27 cellular contexts compared by ENCODE assay signal in genomic region chr21:14712121-14712520, GRCh38.
DNase-seq lines count a peak whose midpoint lies in the region; ATAC-seq and TF ChIP-seq lines count a peak whose summit lies in the region.
"Had no signal": no experiment of that assay in that cellular context is flagged by ENCODE, and none has a peak within 500 bp of the region (broad histone marks: within the 10 kb centered on the region; RNA-seq: fewer than 3 reads in every experiment).

No MANE protein-coding gene starts in this region.

- peak overlapping the region; percentile 1 for H3K4me3 Mint-ChIP-seq in type B pancreatic cell
- H3K4me3 Mint-ChIP-seq: activated CD4-positive, alpha-beta memory T cell treated with anti-CD3 and anti-CD28 coated beads for 36 hours; activated T-cell treated with anti-CD3 and anti-CD28 coated beads, Interleukin-2, amount 50 U/mL, for 72 hours; naive thymus-derived CD8-positive, alpha-beta T cell; stimulated activated memory B cell treated with anti-CD40 and anti-IgM and Interleukin-4, amounts not matched to agents 10 μg/mL and 1 μg/mL and 100 μg/mL, for 72 hours had no signal

- no peaks in the 10 kb centered on the region for H3K4me1 Mint-ChIP-seq in type B pancreatic cell (ENCODE audit: unreplicated experiment)
- H3K4me1 Mint-ChIP-seq: naive thymus-derived CD8-positive, alpha-beta T cell had no signal

- no peaks in the 10 kb centered on the region for H3K36me3 Mint-ChIP-seq in type B pancreatic cell

- no peaks in the 10 kb centered on the region for H3K27me3 Mint-ChIP-seq in type B pancreatic cell
- H3K27me3 Mint-ChIP-seq: activated CD4-positive, alpha-beta memory T cell treated with anti-CD3 and anti-CD28 coated beads for 36 hours; naive thymus-derived CD8-positive, alpha-beta T cell; stimulated activated memory B cell treated with anti-CD40 and anti-IgM and Interleukin-4, amounts not matched to agents 10 μg/mL and 1 μg/mL and 100 μg/mL, for 72 hours had no signal

- H3K9me3 Mint-ChIP-seq in type B pancreatic cell, result peaks cover 25% of the 10 kb centered on the region

- H3K4me3 ChIP-seq in choroid plexus epithelial cell (ENCODE audit: low read depth, low read length), result no peak overlapping the region
- H3K4me3 ChIP-seq: BLaER1 treated with 17β-estradiol and CSF1 and Interleukin-3, amounts not matched to agents 10 nM and 100 nM; body of pancreas; psoas muscle; upper lobe of right lung had no signal

- H3K27ac Mint-ChIP-seq in type B pancreatic cell, result peak overlapping the region; percentile 27
- H3K27ac Mint-ChIP-seq: activated CD4-positive, alpha-beta memory T cell treated with anti-CD3 and anti-CD28 coated beads for 36 hours; activated T-cell treated with anti-CD3 and anti-CD28 coated beads, Interleukin-2, amount 50 U/mL, for 72 hours; naive thymus-derived CD8-positive, alpha-beta T cell; stimulated activated memory B cell treated with anti-CD40 and anti-IgM and Interleukin-4, amounts not matched to agents 10 μg/mL and 1 μg/mL and 100 μg/mL, for 72 hours had no signal

- POLR2A ChIA-PET in GM10248 (lab: Yijun Ruan, JAX), result no interaction called here

- peak; percentile 18 for DNase-seq in RPMI7951 (ENCODE audit: low read depth)
- DNase-seq in choroid plexus epithelial cell (ENCODE audit: low read depth), result peak; percentile 92
- DNase-seq in iris pigment epithelial cell (ENCODE audit: low read depth), result peak; percentile 29
- DNase-seq in type B pancreatic cell (ENCODE audit: extremely low spot score, unreplicated experiment), result no peak
- DNase-seq in RKO (ENCODE audit: low spot score), result no peak
- DNase-seq in GM10248 (ENCODE audit: extremely low spot score), result no peak
- DNase-seq: activated CD4-positive, alpha-beta memory T cell treated with anti-CD3 and anti-CD28 coated beads for 36 hours; activated CD4-positive, CD25-positive, alpha-beta regulatory T cell treated with anti-CD3 and anti-CD28 coated beads, Interleukin-2, amount 50 U/mL, for 72 hours; activated naive CD4-positive, alpha-beta T cell; activated T-cell treated with anti-CD3 and anti-CD28 coated beads, Interleukin-2, amount 50 U/mL, for 72 hours; body of pancreas; GOT3; head of caudate nucleus; IMR-90; kidney; naive thymus-derived CD8-positive, alpha-beta T cell; NCI-H1092 treated with DMSO at 0.1 percent for 48 hours; NCI-H187; NCI-H82; occipital lobe; psoas muscle; T-helper 2 cell; upper lobe of right lung had no signal

- CTCF ChIA-PET in GM10248 (lab: Yijun Ruan, JAX), result interaction anchor here (1.0 kb wide), 1 partner anchor 9 kb away, joined by 4 read pairs; no protein-coding TSS in a partner anchor

- TF ChIP-seq CTCF in choroid plexus epithelial cell (conservative IDR thresholded peaks at IDR 0.05; ENCODE audit: low read depth, low read length) (no peak), type B pancreatic cell (conservative IDR thresholded peaks at IDR 0.05) (no peak), GM10248 (IDR thresholded peaks at IDR 0.05; ENCODE audit: control extremely low read depth, extremely low read depth, low read depth, missing control alignments) (no peak)

- ATAC-seq in HG03045 (IDR thresholded peaks at IDR 0.05; ENCODE audit: unreplicated experiment), result no peak
- ATAC-seq: activated T-cell treated with anti-CD3 and anti-CD28 coated beads, Interleukin-2, amount 50 U/mL, for 72 hours; body of pancreas; naive thymus-derived CD8-positive, alpha-beta T cell; psoas muscle; Right ventricle myocardium inferior; stimulated activated memory B cell treated with anti-CD40 and anti-IgM and Interleukin-4, amounts not matched to agents 10 μg/mL and 1 μg/mL and 100 μg/mL, for 72 hours; upper lobe of right lung had no signal

Comparison
In these comparisons a context has a peak if more than half of its experiments do, and no peak if none do; other contexts are left out.
1. DNase-seq: peak in RPMI7951 (single experiment), choroid plexus epithelial cell (single experiment) and iris pigment epithelial cell (single experiment); none in type B pancreatic cell (single experiment), RKO (single experiment) and GM10248 (single experiment).